In the genomic region with DNA sequence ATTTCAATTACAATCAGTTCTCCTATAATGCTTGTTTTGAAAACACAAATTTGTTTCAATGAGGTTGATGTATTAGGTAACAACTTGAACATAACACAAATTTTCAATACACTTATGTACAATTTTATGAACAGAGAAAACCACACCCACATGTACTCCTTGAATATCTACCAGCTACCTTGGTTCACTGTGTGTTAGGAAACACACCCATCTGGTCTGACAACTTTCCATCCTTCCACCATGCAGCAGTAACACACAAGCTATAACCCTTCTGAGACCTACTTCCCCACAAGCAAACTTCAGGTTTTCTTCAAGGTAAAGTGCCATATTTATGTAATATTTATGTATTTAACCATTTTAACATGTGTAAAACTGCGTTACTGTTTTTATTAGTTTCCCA, we compare ENCODE assay signal across 25 cellular contexts.
"Had no signal": no experiment of that assay in that cellular context is flagged by ENCODE, and none has a peak within 500 bp of the region (broad histone marks: within the 10 kb centered on the region; RNA-seq: fewer than 3 reads in every experiment).

No MANE protein-coding gene starts in this region.

- H3K4me3 ChIP-seq: breast epithelium, Peyer's patch had no signal

- H3K4me1 Mint-ChIP-seq: activated naive CD4-positive, alpha-beta T cell treated with anti-CD3 and anti-CD28 coated beads, Interleukin-2, amount 50 U/mL, for 24 hours had no signal

- H3K4me3 Mint-ChIP-seq: activated CD8-positive, alpha-beta T cell treated with anti-CD3 and anti-CD28 coated beads, Interleukin-2, amount 10 ng/mL, durations not matched to agents 7 days and 5 days; activated naive CD4-positive, alpha-beta T cell treated with anti-CD3 and anti-CD28 coated beads, Interleukin-2, amount 50 U/mL, for 24 hours; T-helper 17 cell had no signal

- DNase-seq: activated CD4-positive, alpha-beta T cell treated with anti-CD3 and anti-CD28 coated beads for 48 hours; activated CD4-positive, alpha-beta T cell treated with anti-CD3 and anti-CD28 coated beads, Interleukin-2, amount 50 U/mL, for 4 hours; activated CD8-positive, alpha-beta memory T cell treated with anti-CD3 and anti-CD28 coated beads, Interleukin-2, amount 50 U/mL, for 48 hours; activated CD8-positive, alpha-beta T cell treated with anti-CD3 and anti-CD28 coated beads, Interleukin-2, amount 10 ng/mL, durations not matched to agents 7 days and 5 days; activated naive CD4-positive, alpha-beta T cell; activated T-cell treated with anti-CD3 and anti-CD28 coated beads, Interleukin-2, amount 50 U/mL, for 1 hour; aorta; central memory CD4-positive, alpha-beta T cell; Kasumi-1; KBM-7; NCI-H1092; NCI-H1417; NCI-H1930; NCI-H2171; NCI-H2227 treated with DMSO at 0.1 percent for 48 hours; NCI-H526 treated with DMSO at 0.1 percent for 48 hours; NK-92 treated with Interleukin-12 subunit alpha and Interleukin-12 subunit beta, amount 100 ng/mL, for 24 hours; OCI-M1; Peyer's patch; Right ventricle myocardium superior; T-helper 17 cell; T1000 had no signal

- H3K27me3 Mint-ChIP-seq: activated naive CD4-positive, alpha-beta T cell treated with anti-CD3 and anti-CD28 coated beads, Interleukin-2, amount 50 U/mL, for 24 hours; T-helper 17 cell had no signal

- H3K27ac Mint-ChIP-seq: activated CD8-positive, alpha-beta T cell treated with anti-CD3 and anti-CD28 coated beads, Interleukin-2, amount 10 ng/mL, durations not matched to agents 7 days and 5 days; activated naive CD4-positive, alpha-beta T cell treated with anti-CD3 and anti-CD28 coated beads, Interleukin-2, amount 50 U/mL, for 24 hours; T-helper 17 cell had no signal

- ATAC-seq: activated CD4-positive, CD25-positive, alpha-beta regulatory T cell treated with anti-CD3 and anti-CD28 coated beads, Interleukin-2, amount 50 U/mL, for 24 hours; activated CD8-positive, alpha-beta T cell treated with anti-CD3 and anti-CD28 coated beads, Interleukin-2, amount 10 ng/mL, durations not matched to agents 7 days and 5 days; T-helper 17 cell had no signal

- H3K9me3 Mint-ChIP-seq: activated naive CD4-positive, alpha-beta T cell treated with anti-CD3 and anti-CD28 coated beads, Interleukin-2, amount 50 U/mL, for 24 hours had no signal
